In genomic region chr11:2400761-2401435, GRCh38 we compare ENCODE assay signal across 9 cellular contexts. TPM values are rescaled to one million over a fixed set of nuclear protein-coding genes. Genes with fewer than 3 reads are reported as not detected.
DNase-seq lines count a peak whose midpoint lies in the region; ATAC-seq and TF ChIP-seq lines count a peak whose summit lies in the region.
"Had no signal": no experiment of that assay in that cellular context is flagged by ENCODE, and none has a peak within 500 bp of the region (broad histone marks: within the 10 kb centered on the region; RNA-seq: fewer than 3 reads in every experiment).

No MANE protein-coding gene starts in this region.

- peak overlapping the region; percentile 99 for H3K9ac ChIP-seq in HUES6 (ENCODE audit: low read length)

- peaks cover 37% of the 10 kb centered on the region for H3K36me3 Mint-ChIP-seq in central memory CD8-positive, alpha-beta T cell (ENCODE audit: insufficient read depth)
- H3K36me3 Mint-ChIP-seq in mesothelial cell of epicardium: peaks cover 7% of the 10 kb centered on the region

- peak overlapping the region; percentile 94 for H3K4me3 Mint-ChIP-seq in central memory CD8-positive, alpha-beta T cell
- H3K4me3 Mint-ChIP-seq in mesothelial cell of epicardium: peak overlapping the region; percentile 86

- peaks cover 46% of the 10 kb centered on the region for H3K36me3 ChIP-seq in HUES6 (ENCODE audit: control insufficient read depth, insufficient read depth, low read length)

- H3K9me3 ChIP-seq in HUES6 (ENCODE audit: control insufficient read depth, insufficient read depth, low read depth, low read length): no peaks in the 10 kb centered on the region

- peak overlapping the region; percentile 96 for H3K27ac Mint-ChIP-seq in central memory CD8-positive, alpha-beta T cell (ENCODE audit: low read depth)
- H3K27ac Mint-ChIP-seq in mesothelial cell of epicardium: peak overlapping the region; percentile 95

- no peaks in the 10 kb centered on the region for H3K27me3 ChIP-seq in HUES6 (ENCODE audit: control insufficient read depth, insufficient read depth, low read length)

- no peak for TF ChIP-seq CTCF in GM12864 (IDR thresholded peaks at IDR 0.05; ENCODE audit: low read depth, low read length, missing control alignments)
- TF ChIP-seq CTCF in mesothelial cell of epicardium (IDR thresholded peaks at IDR 0.05; ENCODE audit: unreplicated experiment): no peak

- no peaks in the 10 kb centered on the region for H3K9me3 Mint-ChIP-seq in central memory CD8-positive, alpha-beta T cell
- no peaks in the 10 kb centered on the region for H3K9me3 Mint-ChIP-seq in mesothelial cell of epicardium

- no peak for ATAC-seq in central memory CD8-positive, alpha-beta T cell (replicated peaks; ENCODE audit: extremely low read depth, poor library complexity, severe bottlenecking)
- ATAC-seq in GM19023 (IDR thresholded peaks at IDR 0.05; ENCODE audit: unreplicated experiment): no peak

- H3K4me1 ChIP-seq in HUES6 (ENCODE audit: control insufficient read depth, insufficient read depth, low read length): peaks cover 17% of the 10 kb centered on the region; the same call in 1 of the 2 replicates

- peaks cover 13% of the 10 kb centered on the region for H3K4me1 Mint-ChIP-seq in central memory CD8-positive, alpha-beta T cell
- H3K4me1 Mint-ChIP-seq in mesothelial cell of epicardium: peaks cover 19% of the 10 kb centered on the region

- no peaks in the 10 kb centered on the region for H3K27me3 Mint-ChIP-seq in central memory CD8-positive, alpha-beta T cell
- no peaks in the 10 kb centered on the region for H3K27me3 Mint-ChIP-seq in mesothelial cell of epicardium (ENCODE audit: low read depth)

- DNase-seq in GM12864 (ENCODE audit: low read depth) (no peak), mesothelial cell of epicardium (ENCODE audit: low spot score in 2 of 2, unreplicated experiment in 2 of 2) (peak in 1 of 2 experiments; percentile 47), NCI-H446 (lab: John Stamatoyannopoulos, UW) (no peak), NCI-H2196 (lab: John Stamatoyannopoulos, UW; ENCODE audit: unreplicated experiment) (no peak), Ammon's horn (ENCODE audit: low spot score) (no peak)
- no peak for DNase-seq in central memory CD8-positive, alpha-beta T cell (ENCODE audit: low spot score in 2 of 2)

- H3K4me3 ChIP-seq in GM12864 (ENCODE audit: low read depth, low read length) (peak overlapping the region; percentile 96), HUES6 (ENCODE audit: low read depth, low read length) (peak overlapping the region; percentile 99)

- H3K27ac ChIP-seq in HUES6 (ENCODE audit: low read depth, low read length): peak overlapping the region; percentile 72; the same call in 1 of the 2 replicates

RNA-seq across cellular contexts. Expression of gene TSSC4, which starts 0.3 kb away (rescaled TPM):
- 79.3 to 84.7 TPM (median 82.2 TPM) in 3 replicates for total RNA-seq in mesothelial cell of epicardium

RNA-seq across cellular contexts. Expression of gene CD81, which starts 23.8 kb away (rescaled TPM):
- 409 to 415 TPM (median 410 TPM) in 3 replicates for total RNA-seq in mesothelial cell of epicardium

RNA-seq across cellular contexts. Expression of gene TRPM5, which starts 43.4 kb away (rescaled TPM):
- 6.9 to 7.7 TPM (median 7.2 TPM) in 3 replicates for total RNA-seq in mesothelial cell of epicardium
- total RNA-seq: T-helper 1 cell treated with Interleukin-12 subunit alpha and Interleukin-12 subunit beta and Interleukin-4 antibody, amounts not matched to agents 30 ng/mL and 1 ng/mL, for 36 hours had no signal

RNA-seq across cellular contexts. Expression of gene KCNQ1, which starts 43.9 kb away (rescaled TPM):
- total RNA-seq in mesothelial cell of epicardium: 6.9 to 8.5 TPM (median 8.4 TPM) in 3 replicates
